Comparison of ENCODE assay signal across 1 cellular context in the genomic region with DNA sequence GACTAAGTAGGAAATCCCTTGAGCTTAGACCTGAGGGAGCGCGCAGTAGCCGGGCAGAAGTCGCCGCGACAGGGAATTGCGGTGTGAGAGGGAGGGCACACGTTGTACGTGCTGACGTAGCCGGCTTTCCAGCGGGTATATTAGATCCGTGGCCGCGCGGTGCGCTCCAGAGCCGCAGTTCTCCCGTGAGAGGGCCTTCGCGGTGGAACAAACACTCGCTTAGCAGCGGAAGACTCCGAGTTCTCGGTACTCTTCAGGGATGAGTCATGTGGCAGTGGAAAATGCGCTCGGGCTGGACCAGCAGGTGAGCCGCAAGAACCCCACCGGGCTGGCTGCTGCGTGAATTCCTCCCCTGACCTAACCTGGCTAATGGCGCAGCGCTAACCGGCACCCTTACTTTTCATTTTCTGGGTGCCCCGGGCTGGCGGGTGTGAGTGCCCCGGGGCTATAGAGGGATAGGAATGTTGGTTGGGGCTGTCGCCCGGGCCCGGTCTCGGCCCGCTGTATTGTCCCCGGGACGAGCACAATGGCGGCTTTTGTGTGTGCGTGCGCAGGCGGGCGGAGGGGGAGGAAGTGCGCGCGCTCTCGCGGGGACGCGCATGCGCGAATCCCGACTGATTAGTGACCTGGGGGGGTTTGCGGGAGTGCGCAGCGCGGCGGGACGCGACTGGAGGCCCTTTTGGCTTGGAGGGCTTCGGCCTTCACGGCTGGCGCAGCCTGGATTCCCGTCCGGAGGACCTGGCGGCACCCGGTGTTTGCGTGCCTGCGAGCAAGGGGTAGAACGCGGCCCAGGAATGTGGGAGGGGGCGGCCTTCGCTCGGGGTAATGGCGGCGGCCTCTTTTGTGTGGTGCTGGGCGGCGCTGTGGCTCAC.
A peak's percentile ranks its signal among the peaks of the same experiment; 100 is the strongest.
TF ChIP-seq lines count a peak whose summit lies in the region.

A gene (plus strand): TSS at position 169 of the 872 bp plus-strand sequence. CDS start 91 bp downstream, at position 260.

TF ChIP-seq in SK-N-SH treated with all-trans-retinoic acid at 6 μM for 48 hours, 23 proteins besides CTCF, POLR2A, EP300 and RAD21 (continued from another document):
- TF ChIP-seq, protein P1, sequence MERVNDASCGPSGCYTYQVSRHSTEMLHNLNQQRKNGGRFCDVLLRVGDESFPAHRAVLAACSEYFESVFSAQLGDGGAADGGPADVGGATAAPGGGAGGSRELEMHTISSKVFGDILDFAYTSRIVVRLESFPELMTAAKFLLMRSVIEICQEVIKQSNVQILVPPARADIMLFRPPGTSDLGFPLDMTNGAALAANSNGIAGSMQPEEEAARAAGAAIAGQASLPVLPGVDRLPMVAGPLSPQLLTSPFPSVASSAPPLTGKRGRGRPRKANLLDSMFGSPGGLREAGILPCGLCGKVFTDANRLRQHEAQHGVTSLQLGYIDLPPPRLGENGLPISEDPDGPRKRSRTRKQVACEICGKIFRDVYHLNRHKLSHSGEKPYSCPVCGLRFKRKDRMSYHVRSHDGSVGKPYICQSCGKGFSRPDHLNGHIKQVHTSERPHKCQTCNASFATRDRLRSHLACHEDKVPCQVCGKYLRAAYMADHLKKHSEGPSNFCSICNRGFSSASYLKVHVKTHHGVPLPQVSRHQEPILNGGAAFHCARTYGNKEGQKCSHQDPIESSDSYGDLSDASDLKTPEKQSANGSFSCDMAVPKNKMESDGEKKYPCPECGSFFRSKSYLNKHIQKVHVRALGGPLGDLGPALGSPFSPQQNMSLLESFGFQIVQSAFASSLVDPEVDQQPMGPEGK (CRISPR knock-in tag; IDR thresholded peaks at IDR 0.05; ENCODE audit: borderline replicate concordance) = peak; percentile 82; the same call in 1 of the 2 replicates
- TF ChIP-seq, protein P2, sequence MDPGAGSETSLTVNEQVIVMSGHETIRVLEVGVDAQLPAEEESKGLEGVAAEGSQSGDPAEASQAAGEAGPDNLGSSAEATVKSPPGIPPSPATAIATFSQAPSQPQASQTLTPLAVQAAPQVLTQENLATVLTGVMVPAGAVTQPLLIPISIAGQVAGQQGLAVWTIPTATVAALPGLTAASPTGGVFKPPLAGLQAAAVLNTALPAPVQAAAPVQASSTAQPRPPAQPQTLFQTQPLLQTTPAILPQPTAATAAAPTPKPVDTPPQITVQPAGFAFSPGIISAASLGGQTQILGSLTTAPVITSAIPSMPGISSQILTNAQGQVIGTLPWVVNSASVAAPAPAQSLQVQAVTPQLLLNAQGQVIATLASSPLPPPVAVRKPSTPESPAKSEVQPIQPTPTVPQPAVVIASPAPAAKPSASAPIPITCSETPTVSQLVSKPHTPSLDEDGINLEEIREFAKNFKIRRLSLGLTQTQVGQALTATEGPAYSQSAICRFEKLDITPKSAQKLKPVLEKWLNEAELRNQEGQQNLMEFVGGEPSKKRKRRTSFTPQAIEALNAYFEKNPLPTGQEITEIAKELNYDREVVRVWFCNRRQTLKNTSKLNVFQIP (CRISPR knock-in tag; IDR thresholded peaks at IDR 0.05; ENCODE audit: borderline replicate concordance, low read depth) = no peak
- TF ChIP-seq BACH2 (CRISPR knock-in tag; IDR thresholded peaks at IDR 0.05; ENCODE audit: borderline replicate concordance) (no peak), SNAI2 (CRISPR knock-in tag; IDR thresholded peaks at IDR 0.05) (no peak), RARB (CRISPR knock-in tag; IDR thresholded peaks at IDR 0.05) (peak; percentile 53; the same call in 1 of the 2 replicates), PPARA (CRISPR knock-in tag; IDR thresholded peaks at IDR 0.05; ENCODE audit: borderline replicate concordance) (0 out of 2 replicates have a peak, but pooled peaks have one; percentile 34), ZFP3 (CRISPR knock-in tag; IDR thresholded peaks at IDR 0.05) (peak; percentile 41), GLIS3 (CRISPR knock-in tag; IDR thresholded peaks at IDR 0.05) (peak; percentile 80; the same call in 1 of the 2 replicates)
- TF ChIP-seq, protein P3, sequence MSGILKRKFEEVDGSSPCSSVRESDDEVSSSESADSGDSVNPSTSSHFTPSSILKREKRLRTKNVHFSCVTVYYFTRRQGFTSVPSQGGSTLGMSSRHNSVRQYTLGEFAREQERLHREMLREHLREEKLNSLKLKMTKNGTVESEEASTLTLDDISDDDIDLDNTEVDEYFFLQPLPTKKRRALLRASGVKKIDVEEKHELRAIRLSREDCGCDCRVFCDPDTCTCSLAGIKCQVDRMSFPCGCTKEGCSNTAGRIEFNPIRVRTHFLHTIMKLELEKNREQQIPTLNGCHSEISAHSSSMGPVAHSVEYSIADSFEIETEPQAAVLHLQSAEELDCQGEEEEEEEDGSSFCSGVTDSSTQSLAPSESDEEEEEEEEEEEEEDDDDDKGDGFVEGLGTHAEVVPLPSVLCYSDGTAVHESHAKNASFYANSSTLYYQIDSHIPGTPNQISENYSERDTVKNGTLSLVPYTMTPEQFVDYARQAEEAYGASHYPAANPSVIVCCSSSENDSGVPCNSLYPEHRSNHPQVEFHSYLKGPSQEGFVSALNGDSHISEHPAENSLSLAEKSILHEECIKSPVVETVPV (CRISPR knock-in tag; IDR thresholded peaks at IDR 0.05) = no peak
